1 cellular context compared by ENCODE assay signal in genomic region chr1:164240081-164240480, GRCh38.
TF ChIP-seq lines count a peak whose summit lies in the region.

No MANE protein-coding gene starts in this region.

TF ChIP-seq in GM23338, 12 proteins besides CTCF, POLR2A, EP300 and RAD21:
- TF ChIP-seq, protein P1, sequence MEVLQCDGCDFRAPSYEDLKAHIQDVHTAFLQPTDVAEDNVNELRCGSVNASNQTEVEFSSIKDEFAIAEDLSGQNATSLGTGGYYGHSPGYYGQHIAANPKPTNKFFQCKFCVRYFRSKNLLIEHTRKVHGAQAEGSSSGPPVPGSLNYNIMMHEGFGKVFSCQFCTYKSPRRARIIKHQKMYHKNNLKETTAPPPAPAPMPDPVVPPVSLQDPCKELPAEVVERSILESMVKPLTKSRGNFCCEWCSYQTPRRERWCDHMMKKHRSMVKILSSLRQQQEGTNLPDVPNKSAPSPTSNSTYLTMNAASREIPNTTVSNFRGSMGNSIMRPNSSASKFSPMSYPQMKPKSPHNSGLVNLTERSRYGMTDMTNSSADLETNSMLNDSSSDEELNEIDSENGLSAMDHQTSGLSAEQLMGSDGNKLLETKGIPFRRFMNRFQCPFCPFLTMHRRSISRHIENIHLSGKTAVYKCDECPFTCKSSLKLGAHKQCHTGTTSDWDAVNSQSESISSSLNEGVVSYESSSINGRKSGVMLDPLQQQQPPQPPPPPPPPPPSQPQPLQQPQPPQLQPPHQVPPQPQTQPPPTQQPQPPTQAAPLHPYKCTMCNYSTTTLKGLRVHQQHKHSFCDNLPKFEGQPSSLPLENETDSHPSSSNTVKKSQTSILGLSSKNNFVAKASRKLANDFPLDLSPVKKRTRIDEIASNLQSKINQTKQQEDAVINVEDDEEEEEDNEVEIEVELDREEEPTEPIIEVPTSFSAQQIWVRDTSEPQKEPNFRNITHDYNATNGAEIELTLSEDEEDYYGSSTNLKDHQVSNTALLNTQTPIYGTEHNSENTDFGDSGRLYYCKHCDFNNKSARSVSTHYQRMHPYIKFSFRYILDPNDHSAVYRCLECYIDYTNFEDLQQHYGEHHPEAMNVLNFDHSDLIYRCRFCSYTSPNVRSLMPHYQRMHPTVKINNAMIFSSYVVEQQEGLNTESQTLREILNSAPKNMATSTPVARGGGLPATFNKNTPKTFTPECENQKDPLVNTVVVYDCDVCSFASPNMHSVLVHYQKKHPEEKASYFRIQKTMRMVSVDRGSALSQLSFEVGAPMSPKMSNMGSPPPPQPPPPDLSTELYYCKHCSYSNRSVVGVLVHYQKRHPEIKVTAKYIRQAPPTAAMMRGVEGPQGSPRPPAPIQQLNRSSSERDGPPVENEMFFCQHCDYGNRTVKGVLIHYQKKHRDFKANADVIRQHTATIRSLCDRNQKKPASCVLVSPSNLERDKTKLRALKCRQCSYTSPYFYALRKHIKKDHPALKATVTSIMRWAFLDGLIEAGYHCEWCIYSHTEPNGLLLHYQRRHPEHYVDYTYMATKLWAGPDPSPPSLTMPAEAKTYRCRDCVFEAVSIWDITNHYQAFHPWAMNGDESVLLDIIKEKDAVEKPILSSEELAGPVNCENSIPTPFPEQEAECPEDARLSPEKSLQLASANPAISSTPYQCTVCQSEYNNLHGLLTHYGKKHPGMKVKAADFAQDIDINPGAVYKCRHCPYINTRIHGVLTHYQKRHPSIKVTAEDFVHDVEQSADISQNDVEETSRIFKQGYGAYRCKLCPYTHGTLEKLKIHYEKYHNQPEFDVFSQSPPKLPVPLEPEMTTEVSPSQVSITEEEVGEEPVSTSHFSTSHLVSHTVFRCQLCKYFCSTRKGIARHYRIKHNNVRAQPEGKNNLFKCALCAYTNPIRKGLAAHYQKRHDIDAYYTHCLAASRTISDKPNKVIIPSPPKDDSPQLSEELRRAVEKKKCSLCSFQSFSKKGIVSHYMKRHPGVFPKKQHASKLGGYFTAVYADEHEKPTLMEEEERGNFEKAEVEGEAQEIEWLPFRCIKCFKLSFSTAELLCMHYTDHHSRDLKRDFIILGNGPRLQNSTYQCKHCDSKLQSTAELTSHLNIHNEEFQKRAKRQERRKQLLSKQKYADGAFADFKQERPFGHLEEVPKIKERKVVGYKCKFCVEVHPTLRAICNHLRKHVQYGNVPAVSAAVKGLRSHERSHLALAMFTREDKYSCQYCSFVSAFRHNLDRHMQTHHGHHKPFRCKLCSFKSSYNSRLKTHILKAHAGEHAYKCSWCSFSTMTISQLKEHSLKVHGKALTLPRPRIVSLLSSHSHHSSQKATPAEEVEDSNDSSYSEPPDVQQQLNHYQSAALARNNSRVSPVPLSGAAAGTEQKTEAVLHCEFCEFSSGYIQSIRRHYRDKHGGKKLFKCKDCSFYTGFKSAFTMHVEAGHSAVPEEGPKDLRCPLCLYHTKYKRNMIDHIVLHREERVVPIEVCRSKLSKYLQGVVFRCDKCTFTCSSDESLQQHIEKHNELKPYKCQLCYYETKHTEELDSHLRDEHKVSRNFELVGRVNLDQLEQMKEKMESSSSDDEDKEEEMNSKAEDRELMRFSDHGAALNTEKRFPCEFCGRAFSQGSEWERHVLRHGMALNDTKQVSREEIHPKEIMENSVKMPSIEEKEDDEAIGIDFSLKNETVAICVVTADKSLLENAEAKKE (CRISPR knock-in tag; IDR thresholded peaks at IDR 0.05): no peak
- no peak for TF ChIP-seq EZH2phosphoT487 (IDR thresholded peaks at IDR 0.05; ENCODE audit: unreplicated experiment)
- TF ChIP-seq REST (IDR thresholded peaks at IDR 0.05; ENCODE audit: unreplicated experiment): no peak
- no peak for TF ChIP-seq STAT1 (IDR thresholded peaks at IDR 0.05; ENCODE audit: unreplicated experiment)
- TF ChIP-seq JUNB (IDR thresholded peaks at IDR 0.05; ENCODE audit: unreplicated experiment): no peak
- no peak for TF ChIP-seq ZNF114 (CRISPR knock-in tag; IDR thresholded peaks at IDR 0.05)
- no peak for TF ChIP-seq CREB1 (CRISPR knock-in tag; IDR thresholded peaks at IDR 0.05; ENCODE audit: low read depth)
- TF ChIP-seq, protein P2, sequence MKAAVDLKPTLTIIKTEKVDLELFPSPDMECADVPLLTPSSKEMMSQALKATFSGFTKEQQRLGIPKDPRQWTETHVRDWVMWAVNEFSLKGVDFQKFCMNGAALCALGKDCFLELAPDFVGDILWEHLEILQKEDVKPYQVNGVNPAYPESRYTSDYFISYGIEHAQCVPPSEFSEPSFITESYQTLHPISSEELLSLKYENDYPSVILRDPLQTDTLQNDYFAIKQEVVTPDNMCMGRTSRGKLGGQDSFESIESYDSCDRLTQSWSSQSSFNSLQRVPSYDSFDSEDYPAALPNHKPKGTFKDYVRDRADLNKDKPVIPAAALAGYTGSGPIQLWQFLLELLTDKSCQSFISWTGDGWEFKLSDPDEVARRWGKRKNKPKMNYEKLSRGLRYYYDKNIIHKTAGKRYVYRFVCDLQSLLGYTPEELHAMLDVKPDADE (IDR thresholded peaks at IDR 0.05): no peak
- TF ChIP-seq ZNF331 (CRISPR knock-in tag; IDR thresholded peaks at IDR 0.05; ENCODE audit: low read depth): no peak
